ENCODE assay signal across 19 cellular contexts in the genomic region with DNA sequence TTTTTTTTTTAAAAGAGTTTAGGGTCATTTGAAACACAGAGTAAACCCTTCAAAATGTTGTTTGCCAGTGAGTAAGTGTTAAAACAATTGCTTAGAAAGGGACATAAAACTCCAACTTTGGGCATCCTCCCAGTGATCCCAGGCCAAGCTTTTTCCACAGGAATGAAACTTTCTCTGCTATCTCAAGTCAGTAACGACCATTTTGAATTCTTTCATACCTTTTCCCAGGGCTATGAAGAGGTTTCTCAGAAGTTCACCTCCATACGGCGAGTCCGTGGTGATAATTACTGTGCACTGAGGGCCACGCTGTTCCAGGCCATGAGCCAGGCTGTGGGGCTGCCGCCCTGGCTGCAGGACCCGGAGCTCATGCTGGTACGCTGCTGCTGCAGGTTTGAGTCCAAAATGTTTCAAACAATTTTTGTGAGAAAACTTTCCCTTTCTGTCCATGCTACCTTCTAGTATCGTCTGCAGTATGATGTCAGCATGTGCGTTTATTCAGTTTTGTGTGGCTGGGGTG. TPM values are rescaled to one million over a fixed set of nuclear protein-coding genes. Genes with fewer than 3 reads are reported as not detected.
DNase-seq lines count a peak whose midpoint lies in the region; ATAC-seq, FAIRE-seq and TF ChIP-seq lines count a peak whose summit lies in the region.
"Had no signal": no experiment of that assay in that cellular context is flagged by ENCODE, and none has a peak within 500 bp of the region (broad histone marks: within the 10 kb centered on the region; RNA-seq: fewer than 3 reads in every experiment).

No MANE protein-coding gene starts in this region.

- ATAC-seq in activated CD4-positive, alpha-beta T cell treated with anti-CD3 and anti-CD28 coated beads for 36 hours = no peak
- no peak for ATAC-seq in GM18873 (IDR thresholded peaks at IDR 0.05; ENCODE audit: low FRiP score, unreplicated experiment)
- ATAC-seq: PC-3 had no signal

- POLR2A ChIA-PET in activated CD4-positive, alpha-beta T cell treated with anti-CD3 and anti-CD28 coated beads for 36 hours (lab: Charles Lee) = interaction anchor here (0.6 kb wide), 1 partner anchor 267 kb away, joined by 3 read pairs; no protein-coding TSS in a partner anchor
- POLR2A ChIA-PET in CD4-positive, alpha-beta memory T cell (lab: Charles Lee; ENCODE audit: partially characterized antibody) = no interaction called here

- H3K4me1 ChIP-seq in CD4-positive, alpha-beta memory T cell (ENCODE audit: insufficient read depth, low read length) = peaks cover 17% of the 10 kb centered on the region
- H3K4me1 ChIP-seq in right atrium auricular region = peaks cover 0 to 54% of the 10 kb centered on the region in 2 donors
- H3K4me1 ChIP-seq: BE2C had no signal

- H3K9me3 ChIP-seq in CD4-positive, alpha-beta memory T cell (ENCODE audit: control insufficient read depth in 1 of 2, low read length in 2 of 2) = no peaks in the 10 kb centered on the region
- no peaks in the 10 kb centered on the region for H3K9me3 ChIP-seq in right atrium auricular region
- H3K9me3 ChIP-seq: BE2C had no signal

- H3K27me3 Mint-ChIP-seq in activated CD4-positive, alpha-beta T cell treated with anti-CD3 and anti-CD28 coated beads for 36 hours = no peaks in the 10 kb centered on the region
- no peaks in the 10 kb centered on the region for H3K27me3 Mint-ChIP-seq in CD4-positive, alpha-beta memory T cell
- H3K27me3 Mint-ChIP-seq: CD8-positive, alpha-beta memory T cell had no signal

- peaks cover 23% of the 10 kb centered on the region for H3K4me1 Mint-ChIP-seq in activated CD4-positive, alpha-beta T cell treated with anti-CD3 and anti-CD28 coated beads for 36 hours
- peaks cover 19 to 21% (median 20%) of the 10 kb centered on the region in 4 donors for H3K4me1 Mint-ChIP-seq in CD4-positive, alpha-beta memory T cell

- intact Hi-C loops in activated CD4-positive, alpha-beta T cell treated with anti-CD3 and anti-CD28 coated beads for 36 hours (cut with DNase I, micrococcal nuclease) = no loop called here
- intact Hi-C loops in CD4-positive, alpha-beta memory T cell (cut with micrococcal nuclease) = no loop called here

- no peak overlapping the region for H3K4me3 Mint-ChIP-seq in activated CD4-positive, alpha-beta T cell treated with anti-CD3 and anti-CD28 coated beads for 36 hours
- H3K4me3 Mint-ChIP-seq in CD4-positive, alpha-beta memory T cell = no peak overlapping the region
- H3K4me3 Mint-ChIP-seq: CD8-positive, alpha-beta memory T cell had no signal

- peaks cover 54% of the 10 kb centered on the region for H3K36me3 Mint-ChIP-seq in activated CD4-positive, alpha-beta T cell treated with anti-CD3 and anti-CD28 coated beads for 36 hours (ENCODE audit: low read depth)
- peaks cover 37 to 71% of the 10 kb centered on the region in 2 donors for H3K36me3 Mint-ChIP-seq in CD4-positive, alpha-beta memory T cell

- no peak overlapping the region for H3K4me3 ChIP-seq in CD4-positive, alpha-beta memory T cell (ENCODE audit: low read length in 2 of 2)
- no peak overlapping the region for H3K4me3 ChIP-seq in right atrium auricular region

- no peak for TF ChIP-seq CTCF in right atrium auricular region (IDR thresholded peaks at IDR 0.05)

- no peaks in the 10 kb centered on the region for H3K9me3 Mint-ChIP-seq in activated CD4-positive, alpha-beta T cell treated with anti-CD3 and anti-CD28 coated beads for 36 hours (ENCODE audit: low read depth)
- H3K9me3 Mint-ChIP-seq in CD4-positive, alpha-beta memory T cell = no peaks in the 10 kb centered on the region
- H3K9me3 Mint-ChIP-seq: CD8-positive, alpha-beta memory T cell had no signal

- CTCF ChIA-PET in activated CD4-positive, alpha-beta T cell treated with anti-CD3 and anti-CD28 coated beads for 36 hours (lab: Charles Lee) = interaction anchor here (0.9 to 2.6 kb wide), 2 partner anchors 9 to 14 kb away, joined by 5 to 7 read pairs; no protein-coding TSS in a partner anchor
- CTCF ChIA-PET in CD4-positive, alpha-beta memory T cell (lab: Charles Lee; ENCODE audit: partially characterized antibody) = interaction anchor here (0.5 to 9.2 kb wide), 3 partner anchors 45 to 322 kb away, joined by 3 to 104 read pairs (median 96); no protein-coding TSS in a partner anchor

- H3K27ac ChIP-seq in CD4-positive, alpha-beta memory T cell (ENCODE audit: low read depth, low read length) = no peak overlapping the region
- peak overlapping the region; percentile 8 to 32 for H3K27ac ChIP-seq in right atrium auricular region
- H3K27ac ChIP-seq: 22Rv1 had no signal

- H3K36me3 ChIP-seq in CD4-positive, alpha-beta memory T cell (ENCODE audit: insufficient read depth, low read length) = peaks cover 39% of the 10 kb centered on the region
- H3K36me3 ChIP-seq in right atrium auricular region = peaks cover 31% of the 10 kb centered on the region

- DNase-seq in activated CD4-positive, alpha-beta T cell treated with anti-CD3 and anti-CD28 coated beads for 36 hours = no peak
- no peak for DNase-seq in activated CD4-positive, alpha-beta T cell treated with anti-CD3 and anti-CD28 coated beads for 4 hours
- no peak for DNase-seq in CD4-positive, alpha-beta memory T cell
- peak; percentile 63 for DNase-seq in astrocyte of the hippocampus (ENCODE audit: low read depth, low spot score)
- DNase-seq in right atrium auricular region (ENCODE audit: low spot score) = no peak
- no peak for DNase-seq in urothelium cell line (ENCODE audit: low spot score)
- no peak for DNase-seq in NCI-H187 (lab: John Stamatoyannopoulos, UW)
- DNase-seq: BE2C; CD8-positive, alpha-beta memory T cell; DND-41; GF-D8; H7; NCI-H1092; NCI-H510A treated with DMSO at 0.1 percent for 48 hours; NCI-H82; PC-3 had no signal

- FAIRE-seq in urothelium cell line (lab: Jason Lieb, UNC) = no peak
- FAIRE-seq: GM12891 had no signal

- H3K27me3 ChIP-seq in CD4-positive, alpha-beta memory T cell (ENCODE audit: insufficient read depth, low read length) = no peaks in the 10 kb centered on the region
- no peaks in the 10 kb centered on the region for H3K27me3 ChIP-seq in right atrium auricular region
- H3K27me3 ChIP-seq: BE2C had no signal

- peak overlapping the region; percentile 31 for H3K27ac Mint-ChIP-seq in activated CD4-positive, alpha-beta T cell treated with anti-CD3 and anti-CD28 coated beads for 36 hours
- H3K27ac Mint-ChIP-seq in CD4-positive, alpha-beta memory T cell = peak overlapping the region in 4 of 7 donors; percentile 53 to 73 (median 64)

RNA-seq across cellular contexts. Expression of gene OTULIN, which starts 16.8 kb away (rescaled TPM):
- total RNA-seq in activated CD4-positive, alpha-beta T cell treated with anti-CD3 and anti-CD28 coated beads for 36 hours = 10 to 100 TPM; 48.0 to 48.2 TPM
- 10 to 100 TPM; 59.4 to 69.0 TPM for total RNA-seq in CD4-positive, alpha-beta memory T cell
- 10 to 100 TPM; 12.1 to 20.4 TPM for polyA plus RNA-seq in CD4-positive, alpha-beta memory T cell
- 10 to 100 TPM; 13.9 to 29.9 TPM for total RNA-seq in right atrium auricular region
